Comparison of ENCODE assay signal across 8 cellular contexts in the genomic region with DNA sequence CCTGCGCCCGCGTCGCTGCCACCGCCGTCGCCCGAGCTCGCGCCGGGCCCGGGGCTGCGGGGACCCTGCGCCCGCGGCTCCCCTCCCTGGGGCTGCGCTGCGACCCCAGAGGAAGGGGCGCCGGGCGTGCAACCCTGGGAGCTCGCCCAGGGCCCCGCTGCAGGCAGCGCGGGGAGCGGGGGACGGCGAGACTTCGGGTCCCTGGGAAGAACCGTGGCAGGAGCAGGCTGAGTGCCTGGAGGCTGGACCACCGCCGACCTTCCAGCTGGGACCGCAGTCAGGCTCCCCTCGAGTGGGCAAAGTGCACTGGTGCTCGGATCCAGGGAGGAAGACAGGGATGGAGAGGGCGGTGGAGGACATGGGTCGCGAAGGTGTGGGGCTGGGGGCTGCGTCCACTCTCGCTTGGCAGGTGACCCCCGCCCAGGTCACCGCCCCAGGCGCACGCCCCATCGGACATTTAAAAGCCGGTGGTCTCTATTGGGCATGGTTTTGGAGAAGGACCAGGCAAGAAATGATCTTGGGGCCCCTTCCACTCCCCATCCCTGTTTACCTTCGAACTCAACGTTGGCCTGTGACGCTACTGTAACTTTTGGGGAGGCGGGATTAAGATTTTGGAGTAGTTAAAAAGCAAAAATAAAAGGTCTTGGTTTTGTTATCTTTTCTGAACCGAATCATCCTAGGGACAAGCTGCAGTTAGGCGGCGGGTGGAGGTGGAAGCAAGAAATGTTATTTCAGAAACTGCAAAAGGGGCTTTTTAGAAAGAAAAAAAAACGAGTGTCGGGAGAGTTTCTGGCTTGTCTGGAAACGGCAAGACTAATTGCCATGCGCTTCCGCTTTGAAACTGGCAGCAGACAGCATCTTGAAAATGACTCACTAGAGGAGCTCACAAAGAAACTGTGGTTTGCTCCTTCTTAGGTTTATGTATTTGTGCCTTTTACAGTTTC. TPM values are rescaled to one million over a fixed set of nuclear protein-coding genes. Genes with fewer than 3 reads are reported as not detected.
DNase-seq lines count a peak whose midpoint lies in the region; ATAC-seq and TF ChIP-seq lines count a peak whose summit lies in the region.

No MANE protein-coding gene starts in this region.

- H3K27me3 Mint-ChIP-seq in activated CD8-positive, alpha-beta T cell treated with anti-CD3 and anti-CD28 coated beads for 36 hours, result no peaks in the 10 kb centered on the region
- no peaks in the 10 kb centered on the region for H3K27me3 Mint-ChIP-seq in effector memory CD8-positive, alpha-beta T cell

- DNase-seq in NCI-H1417 (lab: John Stamatoyannopoulos, UW) (peak in 2 of 3 experiments; percentile 39 to 56), NCI-H1417 treated with DMSO at 0.1 percent for 48 hours (lab: John Stamatoyannopoulos, UW) (no peak), NCI-H2171 (lab: John Stamatoyannopoulos, UW) (peak; percentile 5)
- DNase-seq in activated CD8-positive, alpha-beta T cell treated with anti-CD3 and anti-CD28 coated beads for 36 hours, result peak; percentile 85
- DNase-seq in effector memory CD8-positive, alpha-beta T cell, result peak; percentile 62 to 65 (median 65)
- DNase-seq in stimulated activated CD8-positive, alpha-beta memory T cell treated with anti-CD3 and anti-CD28 coated beads, Interleukin-2, amount 100 ng/mL, for 1 hour (ENCODE audit: low read depth in 2 of 2), result peak; percentile 35 to 46

- intact Hi-C loops in activated CD8-positive, alpha-beta T cell treated with anti-CD3 and anti-CD28 coated beads for 36 hours (cut with micrococcal nuclease), result loop anchor here (1.0 to 5.0 kb wide), 2 partner anchors 18 to 148 kb away; no protein-coding TSS in a partner anchor

- H3K27ac Mint-ChIP-seq in activated CD8-positive, alpha-beta T cell treated with anti-CD3 and anti-CD28 coated beads for 36 hours, result peak overlapping the region; percentile 95
- H3K27ac Mint-ChIP-seq in effector memory CD8-positive, alpha-beta T cell, result peak overlapping the region; percentile 98 to 99

- peaks cover 4% of the 10 kb centered on the region for H3K36me3 Mint-ChIP-seq in activated CD8-positive, alpha-beta T cell treated with anti-CD3 and anti-CD28 coated beads for 36 hours (ENCODE audit: low read depth)
- peaks cover 47% of the 10 kb centered on the region for H3K36me3 Mint-ChIP-seq in effector memory CD8-positive, alpha-beta T cell (ENCODE audit: insufficient read depth)

- POLR2A ChIA-PET in activated CD8-positive, alpha-beta T cell treated with anti-CD3 and anti-CD28 coated beads for 36 hours (lab: Charles Lee), result interaction anchor here (0.7 to 1.8 kb wide), 10 partner anchors 9 to 131 kb away, joined by 3 to 13 read pairs (median 4); no protein-coding TSS in a partner anchor

- no peak for TF ChIP-seq CTCF in activated CD8-positive, alpha-beta T cell treated with anti-CD3 and anti-CD28 coated beads for 36 hours (IDR thresholded peaks at IDR 0.05)

- peak overlapping the region; percentile 82 for H3K4me3 Mint-ChIP-seq in activated CD8-positive, alpha-beta T cell treated with anti-CD3 and anti-CD28 coated beads for 36 hours
- H3K4me3 Mint-ChIP-seq in effector memory CD8-positive, alpha-beta T cell, result peak overlapping the region; percentile 89 to 95

- H3K27ac ChIP-seq in mesodermal cell (ENCODE audit: low read depth, low read length, severe bottlenecking), result peak overlapping the region; percentile 98

- H3K4me1 Mint-ChIP-seq in activated CD8-positive, alpha-beta T cell treated with anti-CD3 and anti-CD28 coated beads for 36 hours (ENCODE audit: low read depth), result peaks cover 58% of the 10 kb centered on the region
- peaks cover 39 to 40% of the 10 kb centered on the region in 2 donors for H3K4me1 Mint-ChIP-seq in effector memory CD8-positive, alpha-beta T cell (ENCODE audit: low read depth in 2 of 2)

- H3K9me3 Mint-ChIP-seq in activated CD8-positive, alpha-beta T cell treated with anti-CD3 and anti-CD28 coated beads for 36 hours, result no peaks in the 10 kb centered on the region
- no peaks in the 10 kb centered on the region for H3K9me3 Mint-ChIP-seq in effector memory CD8-positive, alpha-beta T cell

- CTCF ChIA-PET in activated CD8-positive, alpha-beta T cell treated with anti-CD3 and anti-CD28 coated beads for 36 hours (lab: Charles Lee), result interaction anchor here (0.7 to 2.0 kb wide), 3 partner anchors 17 to 180 kb away, joined by 3 to 10 read pairs (median 4); no protein-coding TSS in a partner anchor

- H3K36me3 ChIP-seq in mesodermal cell (ENCODE audit: control insufficient read depth, insufficient read depth, low read length), result peaks cover 2% of the 10 kb centered on the region

- H3K9me3 ChIP-seq in mesodermal cell (ENCODE audit: control insufficient read depth, low read length), result no peaks in the 10 kb centered on the region

- H3K4me3 ChIP-seq in mesodermal cell (ENCODE audit: extremely low read depth, insufficient read depth, low read length, poor library complexity, severe bottlenecking), result peak overlapping the region; percentile 95

- WGBS in mesodermal cell (ENCODE audit: insufficient coverage in 2 of 2), 2 experiments, result 0% methylated on average over 29 to 52 of the region's 58 CpGs

- H3K4me1 ChIP-seq in mesodermal cell (ENCODE audit: control insufficient read depth, insufficient read depth, low read length, poor library complexity, severe bottlenecking), result peaks cover 28% of the 10 kb centered on the region

- peak; percentile 72 for ATAC-seq in HG02763 (IDR thresholded peaks at IDR 0.05; ENCODE audit: unreplicated experiment)
- peak; percentile 72 for ATAC-seq in activated CD8-positive, alpha-beta T cell treated with anti-CD3 and anti-CD28 coated beads for 36 hours
- peak; percentile 69 for ATAC-seq in effector memory CD8-positive, alpha-beta T cell (replicated peaks)

RNA-seq across cellular contexts. Expression of a gene that starts 1.0 kb away (rescaled TPM):
- total RNA-seq in activated CD8-positive, alpha-beta T cell treated with anti-CD3 and anti-CD28 coated beads for 36 hours, result 1 to 10 TPM; 7.7 TPM
- polyA plus RNA-seq in mesodermal cell (2013, experiment 1 of 2), result 117 TPM
- 106 TPM for polyA plus RNA-seq in mesodermal cell (2013, experiment 2 of 2)
